Comparison of ENCODE assay signal across 9 cellular contexts in the genomic region with DNA sequence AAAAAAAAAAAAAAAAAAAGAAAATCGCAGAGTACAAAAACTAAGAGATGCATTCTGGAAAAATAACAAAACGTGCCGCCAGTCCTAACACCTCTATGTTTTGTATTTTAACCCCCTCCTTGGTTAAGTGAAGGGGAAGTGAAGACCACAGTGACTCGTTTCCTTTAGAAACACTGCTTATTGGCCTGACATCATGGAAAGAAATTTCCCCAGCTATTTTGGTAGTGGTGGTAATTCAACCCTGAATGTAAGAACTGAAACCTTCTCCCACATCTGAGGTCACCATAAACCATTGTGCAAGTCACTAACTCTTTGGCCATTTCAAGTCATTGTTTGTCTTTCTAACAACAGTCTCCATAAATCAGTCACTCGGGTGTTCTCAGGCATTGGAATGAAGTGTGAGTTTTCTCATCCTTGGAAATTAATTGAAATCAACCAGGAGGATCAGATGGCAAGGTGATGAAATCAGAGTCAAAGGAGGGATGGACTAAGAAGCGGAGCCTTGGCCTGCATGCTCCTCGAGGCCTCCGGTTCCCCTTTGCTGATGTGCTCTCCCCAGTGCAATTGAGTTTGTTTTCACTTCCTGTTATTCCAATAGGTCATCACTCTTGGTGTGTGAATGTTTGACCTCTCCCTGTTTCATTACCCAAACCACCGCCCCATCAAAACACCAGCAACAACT.
DNase-seq lines count a peak whose midpoint lies in the region; ATAC-seq, FAIRE-seq and TF ChIP-seq lines count a peak whose summit lies in the region.
"Had no signal": no experiment of that assay in that cellular context is flagged by ENCODE, and none has a peak within 500 bp of the region (broad histone marks: within the 10 kb centered on the region; RNA-seq: fewer than 3 reads in every experiment).

No MANE protein-coding gene starts in this region.

- no peak for FAIRE-seq in RCC 7860 (lab: Jason Lieb, UNC)
- FAIRE-seq: K562 had no signal

- no peaks in the 10 kb centered on the region for H3K27me3 Mint-ChIP-seq in activated B cell treated with CpG ODN at 0.5 μM for 24 hours
- peaks cover 0 to 2% (median 0%) of the 10 kb centered on the region in 5 donors for H3K27me3 Mint-ChIP-seq in naive thymus-derived CD4-positive, alpha-beta T cell

- TF ChIP-seq POLR2A in erythroblast (IDR thresholded peaks at IDR 0.05; ENCODE audit: low read length) = no peak

- H3K36me3 ChIP-seq in naive thymus-derived CD4-positive, alpha-beta T cell (ENCODE audit: control insufficient read depth in 2 of 3, insufficient read depth in 3 of 3, low read length in 3 of 3) = no peaks in the 10 kb centered on the region

- H3K27ac ChIP-seq in naive thymus-derived CD4-positive, alpha-beta T cell (ENCODE audit: low read depth, low read length) = no peak overlapping the region

- POLR2A ChIA-PET in activated B cell treated with CpG ODN at 0.5 μM for 24 hours (lab: Charles Lee) = interaction anchor here (0.7 to 1.5 kb wide), 9 partner anchors 24 to 1639 kb away, joined by 3 to 7 read pairs (median 3); partner anchors contain the start of gene MICU2
- POLR2A ChIA-PET in naive thymus-derived CD4-positive, alpha-beta T cell (lab: Charles Lee) = interaction anchor here (0.6 to 1.2 kb wide), 3 partner anchors 9 to 470 kb away, joined by 3 to 4 read pairs (median 4); no protein-coding TSS in a partner anchor

- no peaks in the 10 kb centered on the region for H3K9me3 ChIP-seq in naive thymus-derived CD4-positive, alpha-beta T cell (ENCODE audit: control insufficient read depth in 2 of 3, low read length in 3 of 3)

- DNase-seq in GM03348 (ENCODE audit: low spot score) (peak; percentile 11), activated B cell treated with CpG ODN at 0.5 μM for 24 hours (no peak), RCC 7860 (ENCODE audit: low spot score) (no peak), erythroblast (lab: John Stamatoyannopoulos, UW) (no peak), mesenteric fat pad (ENCODE audit: low spot score) (no peak)
- peak in 7 of 9 donors; percentile 46 to 85 (median 63) for DNase-seq in naive thymus-derived CD4-positive, alpha-beta T cell

- no peaks in the 10 kb centered on the region for H3K27me3 ChIP-seq in naive thymus-derived CD4-positive, alpha-beta T cell (ENCODE audit: control insufficient read depth in 2 of 2, insufficient read depth in 2 of 2, low read length in 2 of 2)

- peaks cover 7 to 19% of the 10 kb centered on the region in 2 donors for H3K4me1 ChIP-seq in naive thymus-derived CD4-positive, alpha-beta T cell (ENCODE audit: control insufficient read depth in 2 of 2, insufficient read depth in 2 of 2, low read length in 2 of 2)

- peak overlapping the region; percentile 92 for H3K27ac Mint-ChIP-seq in activated B cell treated with CpG ODN at 0.5 μM for 24 hours
- H3K27ac Mint-ChIP-seq in naive thymus-derived CD4-positive, alpha-beta T cell = peak overlapping the region; percentile 20 to 89 (median 84)

- H3K4me3 Mint-ChIP-seq in activated B cell treated with CpG ODN at 0.5 μM for 24 hours = peak overlapping the region; percentile 77
- peak overlapping the region in 9 of 10 donors; percentile 16 to 64 (median 37) for H3K4me3 Mint-ChIP-seq in naive thymus-derived CD4-positive, alpha-beta T cell

- TF ChIP-seq CTCF in activated B cell treated with CpG ODN at 0.5 μM for 24 hours (IDR thresholded peaks at IDR 0.05) = no peak

- intact Hi-C loops in activated B cell treated with CpG ODN at 0.5 μM for 24 hours (cut with micrococcal nuclease) = loop anchor here (1.0 to 2.0 kb wide), 9 partner anchors 12 to 1270 kb away; no protein-coding TSS in a partner anchor
- intact Hi-C loops in naive thymus-derived CD4-positive, alpha-beta T cell (cut with micrococcal nuclease) = loop anchor here (1.0 to 5.0 kb wide), 6 partner anchors 12 to 97 kb away; no protein-coding TSS in a partner anchor

- no peak overlapping the region for H3K4me3 ChIP-seq in naive thymus-derived CD4-positive, alpha-beta T cell (ENCODE audit: low read length)
- H3K4me3 ChIP-seq: K562 had no signal

- H3K9me3 Mint-ChIP-seq in activated B cell treated with CpG ODN at 0.5 μM for 24 hours = peaks cover 5% of the 10 kb centered on the region
- H3K9me3 Mint-ChIP-seq in naive thymus-derived CD4-positive, alpha-beta T cell = peaks cover 0 to 17% (median 0%) of the 10 kb centered on the region in 11 donors

- H3K4me1 Mint-ChIP-seq in activated B cell treated with CpG ODN at 0.5 μM for 24 hours = peaks cover 55% of the 10 kb centered on the region
- peaks cover 16 to 51% (median 37%) of the 10 kb centered on the region in 7 donors for H3K4me1 Mint-ChIP-seq in naive thymus-derived CD4-positive, alpha-beta T cell

- peak; percentile 87 for ATAC-seq in GM19351 (IDR thresholded peaks at IDR 0.05; ENCODE audit: unreplicated experiment)
- ATAC-seq in HG03175 (IDR thresholded peaks at IDR 0.05; ENCODE audit: unreplicated experiment) = peak; percentile 90
- ATAC-seq in activated B cell treated with CpG ODN at 0.5 μM for 24 hours (ENCODE audit: low read depth) = peak; percentile 80
- ATAC-seq in naive thymus-derived CD4-positive, alpha-beta T cell = peak; percentile 93
- ATAC-seq: K562 had no signal

- H3K36me3 Mint-ChIP-seq in activated B cell treated with CpG ODN at 0.5 μM for 24 hours (ENCODE audit: low read depth) = peaks cover 1% of the 10 kb centered on the region
- H3K36me3 Mint-ChIP-seq in naive thymus-derived CD4-positive, alpha-beta T cell = peaks cover 0 to 22% (median 6%) of the 10 kb centered on the region in 5 donors

- CTCF ChIA-PET in activated B cell treated with CpG ODN at 0.5 μM for 24 hours (lab: Charles Lee) = no interaction called here
- CTCF ChIA-PET in naive thymus-derived CD4-positive, alpha-beta T cell (lab: Charles Lee) = no interaction called here

Comparison
In these comparisons a context has a peak if more than half of its experiments do, and no peak if none do; other contexts are left out.
1. DNase-seq: peak in GM03348 (single experiment) and naive thymus-derived CD4-positive, alpha-beta T cell (7 of 9); none in activated B cell treated with CpG ODN at 0.5 μM for 24 hours (single experiment), RCC 7860 (single experiment), erythroblast (0 of 2) and mesenteric fat pad (single experiment).
2. Peak in every context shown above with its lines, with median percentiles within 50 percentile points of each other: ATAC-seq.